Comparison of ENCODE assay signal across 2 cellular contexts in genomic region chr5:174433098-174433497, GRCh38.
A peak's percentile ranks its signal among the peaks of the same experiment; 100 is the strongest.
TF ChIP-seq lines count a peak whose summit lies in the region.

No MANE protein-coding gene starts in this region.

TF ChIP-seq in HepG2, 621 proteins besides CTCF, POLR2A, EP300 and RAD21 (continued from another document):
- TF ChIP-seq PBX2 (CRISPR knock-in tag; IDR thresholded peaks at IDR 0.05) (no peak), ZNF629 (CRISPR knock-in tag; conservative IDR thresholded peaks at IDR 0.05) (peak; percentile 61), RNF219 (CRISPR knock-in tag; IDR thresholded peaks at IDR 0.05) (no peak)

TF ChIP-seq in K562, 482 proteins besides CTCF, POLR2A, EP300 and RAD21:
- TF ChIP-seq REST (CRISPR knock-in tag; IDR thresholded peaks at IDR 0.05; ENCODE audit: low read depth) (no peak), POLR3G (IDR thresholded peaks at IDR 0.05; ENCODE audit: extremely low read depth, insufficient read length, insufficient replicate concordance) (no peak), SMARCA5 (IDR thresholded peaks at IDR 0.05) (no peak), BCOR (IDR thresholded peaks at IDR 0.05) (0 out of 2 replicates have a peak, but pooled peaks have one; percentile 21), RBM25 (IDR thresholded peaks at IDR 0.05; ENCODE audit: low read depth, low read length, severe bottlenecking) (peak; percentile 95), SRSF1 (IDR thresholded peaks at IDR 0.05; ENCODE audit: low read depth, low read length) (no peak), NRF1 (conservative IDR thresholded peaks at IDR 0.05 in 1 of 2, IDR thresholded peaks at IDR 0.05 in 1 of 2) (no peak), CBFA2T2 (conservative IDR thresholded peaks at IDR 0.05) (no peak), RBM39 (optimal IDR thresholded peaks at IDR 0.05; ENCODE audit: low read depth, low read length) (no peak), ZKSCAN3 (CRISPR knock-in tag; IDR thresholded peaks at IDR 0.05) (no peak)
